ENCODE assay signal across 8 cellular contexts in the genomic region with DNA sequence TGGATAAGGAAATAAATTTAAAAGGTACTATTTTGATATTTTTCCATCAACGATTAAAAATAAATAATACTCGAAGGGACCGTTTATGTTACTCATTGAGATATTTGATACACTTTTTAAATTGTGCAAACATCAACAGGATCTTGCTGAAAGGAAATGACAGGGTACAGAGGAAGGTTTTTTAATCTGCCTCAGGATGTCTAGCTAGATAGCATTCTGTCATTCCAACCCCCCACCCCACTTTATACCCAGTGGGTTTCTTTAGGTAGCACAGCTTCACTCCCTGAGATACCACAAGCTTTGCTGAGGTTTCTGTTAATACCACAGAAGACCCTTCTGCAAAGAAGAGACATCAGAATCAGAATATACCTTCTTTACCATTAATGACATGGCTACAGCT. TPM values are rescaled to one million over a fixed set of nuclear protein-coding genes. Genes with fewer than 3 reads are reported as not detected.
A peak's percentile ranks its signal among the peaks of the same experiment; 100 is the strongest.
DNase-seq lines count a peak whose midpoint lies in the region; ATAC-seq, FAIRE-seq and TF ChIP-seq lines count a peak whose summit lies in the region.

No MANE protein-coding gene starts in this region.

- intact Hi-C loops in K562 (cut with micrococcal nuclease) (loop anchor here (2.0 to 5.0 kb wide), 3 partner anchors 128 to 166 kb away; partner anchors contain the start of gene LTV1), right lobe of liver (cut with DNase I) (loop anchor here in 1 of 2 donors (10.0 kb wide), 1 partner anchor 74 kb away; no protein-coding TSS in a partner anchor)

- no TSS peak for BruUV-seq in K562 (replicated peaks; lab: Mats Ljungman, UMichigan)

- FAIRE-seq in K562 (lab: Jason Lieb, UNC), result no peak

- H3K9me3 Mint-ChIP-seq in activated T-cell treated with anti-CD3 and anti-CD28 coated beads, Interleukin-2, amount 50 U/mL, for 72 hours, result peaks cover 4% of the 10 kb centered on the region in 2 donors

- H3K9me3 ChIP-seq in K562 (replicated peaks; ENCODE audit: control insufficient read depth, insufficient read depth, low read depth, low read length), result peaks cover 4% of the 10 kb centered on the region; the same call in 1 of the 2 replicates
- no peaks in the 10 kb centered on the region for H3K9me3 ChIP-seq in right lobe of liver
- peaks cover 0 to 19% (median 0%) of the 10 kb centered on the region in 4 donors for H3K9me3 ChIP-seq in tibial nerve

- no peaks in the 10 kb centered on the region for H3K36me3 ChIP-seq in K562 (ENCODE audit: control insufficient read depth, insufficient read depth, low read length)
- H3K36me3 ChIP-seq in right lobe of liver, result no peaks in the 10 kb centered on the region
- H3K36me3 ChIP-seq in tibial nerve, result no peaks in the 10 kb centered on the region

- peaks cover 2 to 5% of the 10 kb centered on the region in 2 donors for H3K36me3 Mint-ChIP-seq in activated T-cell treated with anti-CD3 and anti-CD28 coated beads, Interleukin-2, amount 50 U/mL, for 72 hours (ENCODE audit: insufficient read depth in 2 of 2)

- H3K27me3 Mint-ChIP-seq in activated T-cell treated with anti-CD3 and anti-CD28 coated beads, Interleukin-2, amount 50 U/mL, for 72 hours (ENCODE audit: low read depth), result peaks cover 10% of the 10 kb centered on the region

- DNase-seq in activated T-cell treated with anti-CD3 and anti-CD28 coated beads, Interleukin-2, amount 50 U/mL, for 72 hours, result no peak
- DNase-seq in activated T-cell treated with anti-CD3 and anti-CD28 coated beads, Interleukin-2, amount 50 U/mL, for 48 hours, result no peak
- no peak for DNase-seq in K562 (ENCODE audit: extremely low read depth in 1 of 4, low spot score in 3 of 4)
- no peak for DNase-seq in right lobe of liver
- DNase-seq in tibial nerve (ENCODE audit: low spot score in 2 of 2), result no peak
- no peak for DNase-seq in SKM-1 treated with dmso at 0.1 percent for 144 hours (lab: John Stamatoyannopoulos, UW; ENCODE audit: unreplicated experiment)
- DNase-seq in activated gamma-delta T cell (lab: John Stamatoyannopoulos, UW), result no peak

- POLR2A ChIA-PET in K562 (lab: Yijun Ruan, JAX), result interaction anchor here (0.9 to 2.0 kb wide), 3 partner anchors 8 to 184 kb away, joined by 3 to 11 read pairs (median 4); no protein-coding TSS in a partner anchor

- peak overlapping the region in 1 of 2 experiments; percentile 73; a peak in 2 of 4 replicates for H3K9ac ChIP-seq in K562 (ENCODE audit: insufficient read depth in 1 of 2, low read depth in 2 of 2, low read length in 2 of 2)

- peak overlapping the region; percentile 86 for H3K4me2 ChIP-seq in K562 (ENCODE audit: insufficient read depth, low read length)

- H3K4me1 ChIP-seq in K562 (replicated peaks in 1 of 2; ENCODE audit: control insufficient read depth in 2 of 2, insufficient read depth in 2 of 2, low read length in 2 of 2) (peaks cover 5% of the 10 kb centered on the region in 2 experiments; a peak in 2 of 5 replicates), right lobe of liver (peaks cover 0 to 37% (median 0%) of the 10 kb centered on the region in 4 donors), tibial nerve (peaks cover 0 to 23% (median 0%) of the 10 kb centered on the region in 4 donors)

- WGBS in K562 (ENCODE audit: insufficient coverage, low coverage, missing lambda C conversion rate), result 0% methylated on average over 3 of the region's 3 CpGs
- 2% methylated on average over 3 of the region's 3 CpGs for WGBS in right lobe of liver (ENCODE audit: insufficient coverage, low coverage, low lambda C conversion rate, missing lambda C conversion rate)
- 8 to 9% methylated on average over 3 of the region's 3 CpGs for WGBS in tibial nerve, 2 donors

- H4K20me1 ChIP-seq in K562 (replicated peaks; ENCODE audit: control insufficient read depth, insufficient read depth, low read length), result no peaks in the 10 kb centered on the region

- ATAC-seq in activated T-cell treated with anti-CD3 and anti-CD28 coated beads, Interleukin-2, amount 50 U/mL, for 72 hours (replicated peaks in 1 of 2), result no peak
- ATAC-seq in K562 (0 out of 3 replicates have a peak, but pooled peaks have one; percentile 9), right lobe of liver (peak in 2 of 4 donors; percentile 7 to 9), HG03442 (IDR thresholded peaks at IDR 0.05; ENCODE audit: unreplicated experiment) (no peak)

- CTCF ChIA-PET in K562 (lab: Yijun Ruan, JAX; ENCODE audit: low intra/inter-chr PET ratio), result no interaction called here

- TF ChIP-seq RAD21 in K562 (CRISPR knock-in tag; conservative IDR thresholded peaks at IDR 0.05 in 1 of 2, IDR thresholded peaks at IDR 0.05 in 1 of 2), result no peak

- peak overlapping the region; percentile 67 for H2AFZ ChIP-seq in K562 (ENCODE audit: low read depth, low read length)

- peak overlapping the region; percentile 80 for H3K27ac Mint-ChIP-seq in activated T-cell treated with anti-CD3 and anti-CD28 coated beads, Interleukin-2, amount 50 U/mL, for 72 hours

- TF ChIP-seq POLR2A in K562 (conservative IDR thresholded peaks at IDR 0.05), result no peak
- TF ChIP-seq POLR2A in right lobe of liver (IDR thresholded peaks at IDR 0.05), result no peak
- TF ChIP-seq POLR2A in tibial nerve (IDR thresholded peaks at IDR 0.05), result no peak

- H3K79me2 ChIP-seq in K562 (ENCODE audit: control insufficient read depth, insufficient read depth, low read length), result peaks cover 46% of the 10 kb centered on the region

- H3K27ac ChIP-seq in K562 (ENCODE audit: extremely low read depth, low read depth, low read length) (no peak overlapping the region; the same call in 2 of the 3 replicates), right lobe of liver (peak overlapping the region; percentile 84 to 95 (median 89)), tibial nerve (peak overlapping the region; percentile 86 to 96 (median 88))

- H3K4me1 Mint-ChIP-seq in activated T-cell treated with anti-CD3 and anti-CD28 coated beads, Interleukin-2, amount 50 U/mL, for 72 hours (ENCODE audit: low read depth), result peaks cover 22% of the 10 kb centered on the region

- H3K27me3 ChIP-seq in K562 (ENCODE audit: control insufficient read depth in 2 of 2, insufficient read depth in 2 of 2, low read length in 2 of 2), result no peaks in the 10 kb centered on the region
- no peaks in the 10 kb centered on the region for H3K27me3 ChIP-seq in right lobe of liver
- no peaks in the 10 kb centered on the region for H3K27me3 ChIP-seq in tibial nerve

- peak overlapping the region; percentile 80 to 92 for H3K4me3 Mint-ChIP-seq in activated T-cell treated with anti-CD3 and anti-CD28 coated beads, Interleukin-2, amount 50 U/mL, for 72 hours

- H3K9me1 ChIP-seq in K562 (ENCODE audit: control insufficient read depth, insufficient read depth, low read length), result no peaks in the 10 kb centered on the region

- H3K4me3 ChIP-seq in K562 (peak overlapping the region; percentile 76), right lobe of liver (peak overlapping the region; percentile 78 to 82 (median 80)), tibial nerve (peak overlapping the region; percentile 47 to 89 (median 70))

- TF ChIP-seq CTCF in K562 (IDR thresholded peaks at IDR 0.05 in 2 of 3, conservative IDR thresholded peaks at IDR 0.05 in 1 of 3; ENCODE audit: insufficient read depth in 2 of 3, low read depth in 1 of 3, low read length in 3 of 3) (no peak), right lobe of liver (IDR thresholded peaks at IDR 0.05) (no peak), tibial nerve (IDR thresholded peaks at IDR 0.05) (no peak)

- in situ Hi-C loops in K562 (cut with MboI), result no loop called here

- TF ChIP-seq EP300 in K562 (IDR thresholded peaks at IDR 0.05; ENCODE audit: low read length) (no peak), tibial nerve (IDR thresholded peaks at IDR 0.05) (no peak)

TF ChIP-seq in K562, 482 proteins besides CTCF, POLR2A, EP300 and RAD21:
- TF ChIP-seq, protein P1, sequence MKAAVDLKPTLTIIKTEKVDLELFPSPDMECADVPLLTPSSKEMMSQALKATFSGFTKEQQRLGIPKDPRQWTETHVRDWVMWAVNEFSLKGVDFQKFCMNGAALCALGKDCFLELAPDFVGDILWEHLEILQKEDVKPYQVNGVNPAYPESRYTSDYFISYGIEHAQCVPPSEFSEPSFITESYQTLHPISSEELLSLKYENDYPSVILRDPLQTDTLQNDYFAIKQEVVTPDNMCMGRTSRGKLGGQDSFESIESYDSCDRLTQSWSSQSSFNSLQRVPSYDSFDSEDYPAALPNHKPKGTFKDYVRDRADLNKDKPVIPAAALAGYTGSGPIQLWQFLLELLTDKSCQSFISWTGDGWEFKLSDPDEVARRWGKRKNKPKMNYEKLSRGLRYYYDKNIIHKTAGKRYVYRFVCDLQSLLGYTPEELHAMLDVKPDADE (conservative IDR thresholded peaks at IDR 0.05; ENCODE audit: control insufficient read depth, low read depth, low read length), result no peak
- TF ChIP-seq ZNF134 (CRISPR knock-in tag; conservative IDR thresholded peaks at IDR 0.05) (no peak), ZNF140 (CRISPR knock-in tag; IDR thresholded peaks at IDR 0.05) (no peak), DPF2 (IDR thresholded peaks at IDR 0.05) (no peak)
TF ChIP-seq in K562: peak in this region for 0.

RNA-seq across cellular contexts. Expression of gene PHACTR2, which starts 1.2 kb away (rescaled TPM):
- total RNA-seq in activated T-cell treated with anti-CD3 and anti-CD28 coated beads, Interleukin-2, amount 50 U/mL, for 72 hours, result 10 to 100 TPM; 24.3 to 30.6 TPM
- total RNA-seq in K562 (2011; cell fraction: chromatin; rRNA removed; ENCODE audit: low replicate concordance), result 15.0 and 25.0 TPM in 2 replicates
- total RNA-seq in K562 (2011; cell fraction: nucleolus; rRNA removed), result 4.7 and 5.4 TPM in 2 replicates
- total RNA-seq in K562 (2011; cell fraction: nucleoplasm; rRNA removed), result 9.0 and 17.7 TPM in 2 replicates
- total RNA-seq in K562 (2014; rRNA removed) (29.4 and 38.1 TPM in 2 replicates), K562 (2014; rRNA removed; fragmentation: Illumina TruSeq; extraction: Trizol) (46.5 and 55.7 TPM in 2 replicates), K562 (2015; rRNA removed; fragmentation: Illumina TruSeq; extraction: Trizol) (45.7 and 52.5 TPM in 2 replicates), K562 (2021) (36.2 and 44.2 TPM in 2 replicates), right lobe of liver (10 to 100 TPM; 14.0 to 62.7 (median 20.9) TPM), tibial nerve (100 to 1,000 TPM in 2 of 4 donors, 10 to 100 TPM in 2; 76.2 to 110 (median 98.2) TPM)
- polyA plus RNA-seq in K562 (2011; rRNA removed) (13.0 and 16.1 TPM in 2 replicates), K562 (2014; fragmentation: Illumina TruSeq; extraction: Trizol) (19.5 and 22.9 TPM in 2 replicates), K562 (2014; fragmentation: Nextera tagmentation; extraction: Ambion mirVana) (10 to 100 TPM in 1 of 2 experiments, 1 to 10 TPM in 1; 5.3 to 13.9 TPM), K562 (2014; rRNA removed) (13.2 and 15.1 TPM in 2 replicates)
- 5.8 and 7.4 TPM in 2 replicates for polyA plus RNA-seq in K562 (2011; cell fraction: cytosol; rRNA removed)
- 6.8 and 8.9 TPM in 2 replicates for polyA plus RNA-seq in K562 (2011; cell fraction: nucleus; rRNA removed)
- 9.5 and 14.3 TPM in 2 replicates for polyA plus RNA-seq in K562 (2012)
- polyA minus RNA-seq in K562 (2011; rRNA and poly(A)+ RNA removed), result 36.8 and 42.7 TPM in 2 replicates
- 18.4 and 22.6 TPM in 2 replicates for polyA minus RNA-seq in K562 (2011; cell fraction: cytosol; rRNA and poly(A)+ RNA removed)
- polyA minus RNA-seq in K562 (2011; cell fraction: nucleus; rRNA and poly(A)+ RNA removed), result 12.5 and 31.9 TPM in 2 replicates
